13 cellular contexts compared by ENCODE assay signal in the genomic region with DNA sequence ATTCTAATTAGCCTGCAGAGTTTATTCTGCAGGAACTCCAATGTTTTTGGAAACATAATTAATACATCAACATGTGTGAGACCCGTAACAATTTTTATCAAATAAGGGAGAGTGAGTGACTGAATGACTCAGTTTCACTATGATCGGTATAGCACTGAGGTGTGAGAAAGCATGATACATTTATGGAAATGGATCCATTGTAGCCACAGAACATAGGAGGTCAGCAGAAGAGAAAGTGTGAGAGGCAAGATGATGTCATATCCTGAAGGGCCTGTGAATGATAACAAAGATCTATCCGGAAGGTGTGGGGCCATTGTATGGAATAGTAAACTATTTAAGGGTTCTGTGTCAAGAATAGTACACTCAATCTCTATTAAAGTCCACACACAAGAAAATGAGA.
DNase-seq lines count a peak whose midpoint lies in the region; ATAC-seq, FAIRE-seq and TF ChIP-seq lines count a peak whose summit lies in the region.
"Had no signal": no experiment of that assay in that cellular context is flagged by ENCODE, and none has a peak within 500 bp of the region (broad histone marks: within the 10 kb centered on the region; RNA-seq: fewer than 3 reads in every experiment).

No MANE protein-coding gene starts in this region.

- H3K36me3 Mint-ChIP-seq in activated naive CD8-positive, alpha-beta T cell treated with anti-CD3 and anti-CD28 coated beads for 36 hours = no peaks in the 10 kb centered on the region

- H3K9me3 Mint-ChIP-seq in activated naive CD8-positive, alpha-beta T cell treated with anti-CD3 and anti-CD28 coated beads for 36 hours = peaks cover 4% of the 10 kb centered on the region

- no peaks in the 10 kb centered on the region for H3K9me3 ChIP-seq in kidney (ENCODE audit: control insufficient read depth in 1 of 2, low read length in 2 of 2)
- H3K9me3 ChIP-seq: ascending aorta had no signal

- no peak overlapping the region for H3K27ac ChIP-seq in kidney (ENCODE audit: low read depth in 2 of 2, low read length in 2 of 2)
- H3K27ac ChIP-seq: ascending aorta had no signal

- no peak overlapping the region for H3K4me3 Mint-ChIP-seq in activated naive CD8-positive, alpha-beta T cell treated with anti-CD3 and anti-CD28 coated beads for 36 hours
- H3K4me3 Mint-ChIP-seq: B cell had no signal

- intact Hi-C loops in kidney (cut with DNase I) = no loop called here

- DNase-seq in GM12891 (ENCODE audit: insufficient read length, low spot score) (no peak), kidney (no peak), NCI-H2107 treated with DMSO at 0.1 percent for 48 hours (lab: John Stamatoyannopoulos, UW; ENCODE audit: unreplicated experiment) (no peak)
- no peak for DNase-seq in activated naive CD8-positive, alpha-beta T cell treated with anti-CD3 and anti-CD28 coated beads for 36 hours
- DNase-seq in stimulated activated CD4-positive, alpha-beta T cell treated with anti-CD3 and anti-CD28 coated beads, Interleukin-4, amount 100 ng/mL, for 1 hour = no peak
- DNase-seq: Karpas-422, NCI-H446 had no signal

- no peaks in the 10 kb centered on the region for H3K36me3 ChIP-seq in kidney (ENCODE audit: control insufficient read depth in 1 of 2, insufficient read depth in 2 of 2, low read length in 2 of 2)
- H3K36me3 ChIP-seq: ascending aorta had no signal

- no peaks in the 10 kb centered on the region for H3K4me1 ChIP-seq in kidney (ENCODE audit: control insufficient read depth in 1 of 2, insufficient read depth in 1 of 2, low read depth in 1 of 2, low read length in 2 of 2)
- H3K4me1 ChIP-seq: ascending aorta had no signal

- H3K27me3 Mint-ChIP-seq in activated naive CD8-positive, alpha-beta T cell treated with anti-CD3 and anti-CD28 coated beads for 36 hours = no peaks in the 10 kb centered on the region
- H3K27me3 Mint-ChIP-seq: B cell, progenitor cell of endocrine pancreas had no signal

- no peak overlapping the region for H3K27ac Mint-ChIP-seq in activated naive CD8-positive, alpha-beta T cell treated with anti-CD3 and anti-CD28 coated beads for 36 hours
- H3K27ac Mint-ChIP-seq: B cell, progenitor cell of endocrine pancreas had no signal

- no peak for TF ChIP-seq CTCF in kidney (IDR thresholded peaks at IDR 0.05; ENCODE audit: borderline replicate concordance, extremely low read depth, insufficient read depth)

- H3K9ac ChIP-seq in kidney (ENCODE audit: low read length in 2 of 2) = no peak overlapping the region

- no peak overlapping the region for H3K4me3 ChIP-seq in kidney (ENCODE audit: low read length in 2 of 2)
- H3K4me3 ChIP-seq: ascending aorta had no signal

- TF ChIP-seq POLR2A in GM12891 (IDR thresholded peaks at IDR 0.05; ENCODE audit: low read depth, low read length) = no peak

- FAIRE-seq in GM12891 (lab: Jason Lieb, UNC) (peak; percentile 82), kidney (lab: Jason Lieb, UNC) (no peak)

- no peaks in the 10 kb centered on the region for H3K4me1 Mint-ChIP-seq in activated naive CD8-positive, alpha-beta T cell treated with anti-CD3 and anti-CD28 coated beads for 36 hours
- H3K4me1 Mint-ChIP-seq: B cell had no signal

- ATAC-seq in GM19372 (IDR thresholded peaks at IDR 0.05; ENCODE audit: low read depth, unreplicated experiment) = peak; percentile 96
- peak; percentile 83 for ATAC-seq in HG02852 (IDR thresholded peaks at IDR 0.05; ENCODE audit: unreplicated experiment)
- ATAC-seq in HG03571 (IDR thresholded peaks at IDR 0.05; ENCODE audit: unreplicated experiment) = peak; percentile 91

TF ChIP-seq in GM12891, 5 proteins besides CTCF, POLR2A, EP300 and RAD21:
- TF ChIP-seq TAF1 (IDR thresholded peaks at IDR 0.05; ENCODE audit: low read depth, low read length) (no peak), PAX5 (IDR thresholded peaks at IDR 0.05; ENCODE audit: insufficient read depth, low read length, severe bottlenecking) (no peak), SPI1 (IDR thresholded peaks at IDR 0.05; ENCODE audit: low read depth, low read length) (no peak), POU2F2 (IDR thresholded peaks at IDR 0.05; ENCODE audit: low read depth, low read length) (no peak), POLR2AphosphoS5 (IDR thresholded peaks at IDR 0.05; ENCODE audit: low read depth, low read length) (no peak)
